8 cellular contexts compared by ENCODE assay signal in the genomic region with DNA sequence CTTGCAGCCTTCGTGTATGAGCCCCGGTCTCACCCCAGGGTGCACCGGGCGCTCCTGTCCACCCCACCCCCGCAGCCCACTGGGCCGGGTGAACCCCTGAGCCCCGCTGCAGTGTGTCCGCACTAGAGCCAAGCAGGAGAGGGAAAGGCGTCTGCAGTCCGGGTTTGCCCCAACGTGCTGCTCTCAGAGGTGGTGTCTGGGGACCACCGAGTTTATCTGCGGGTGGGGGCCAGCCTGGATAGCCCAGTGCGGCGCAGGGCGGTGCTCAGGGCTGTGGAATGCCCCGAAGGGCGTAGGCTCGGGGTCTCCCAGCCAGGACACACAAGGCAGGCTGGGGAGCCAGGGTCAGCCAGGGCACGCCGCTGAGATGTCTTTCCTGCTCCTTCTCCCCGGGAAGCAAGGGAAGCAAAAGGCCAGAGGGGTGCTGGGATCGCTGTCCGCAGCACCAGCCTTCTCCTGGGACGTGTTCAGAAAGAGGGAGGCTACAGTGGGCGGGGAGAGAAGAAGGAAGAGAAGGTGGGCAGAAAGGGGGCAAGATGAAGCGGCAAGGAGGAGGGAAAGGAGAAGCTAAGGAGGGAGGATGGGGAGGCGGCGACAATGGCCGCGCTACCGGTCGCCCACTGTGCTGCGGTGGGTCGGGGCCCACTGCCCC. TPM values are rescaled to one million over a fixed set of nuclear protein-coding genes. Genes with fewer than 3 reads are reported as not detected.
DNase-seq lines count a peak whose midpoint lies in the region; ATAC-seq and TF ChIP-seq lines count a peak whose summit lies in the region.

No MANE protein-coding gene starts in this region.

- H3K27me3 ChIP-seq in Panc1 (ENCODE audit: control insufficient read depth, insufficient read depth, low read length), result no peaks in the 10 kb centered on the region
- peaks cover 15% of the 10 kb centered on the region for H3K27me3 ChIP-seq in fibroblast of lung (ENCODE audit: control insufficient read depth, insufficient read depth, low read length)
- H3K27me3 ChIP-seq in osteoblast (ENCODE audit: insufficient read depth, low read length), result peaks cover 18% of the 10 kb centered on the region

- ATAC-seq in Panc1 (no peak; the same call in 1 of the 2 replicates), HG03025 (IDR thresholded peaks at IDR 0.05; ENCODE audit: low FRiP score, unreplicated experiment) (no peak)

- H3K27ac ChIP-seq in Panc1 (ENCODE audit: low read length) (no peak overlapping the region), fibroblast of lung (ENCODE audit: insufficient read depth, low read length) (no peak overlapping the region), osteoblast (ENCODE audit: low read depth, low read length) (no peak overlapping the region)

- H3K9me3 ChIP-seq in Panc1 (ENCODE audit: control insufficient read depth, insufficient read depth, low read depth, low read length), result no peaks in the 10 kb centered on the region
- H3K9me3 ChIP-seq in fibroblast of lung (ENCODE audit: control insufficient read depth, insufficient read depth, low read depth, low read length), result no peaks in the 10 kb centered on the region
- H3K9me3 ChIP-seq in osteoblast (ENCODE audit: low read depth, low read length), result no peaks in the 10 kb centered on the region

- H4K20me1 ChIP-seq in fibroblast of lung (ENCODE audit: control insufficient read depth, extremely low read depth, insufficient read depth, low read length) (no peaks in the 10 kb centered on the region), osteoblast (ENCODE audit: insufficient read depth, low read length) (no peaks in the 10 kb centered on the region)

- BruUV-seq in Panc1 (replicated peaks; lab: Mats Ljungman, UMichigan), result no TSS peak

- in situ Hi-C loops in Panc1 (cut with HindIII; ENCODE audit: low pct_unique_long_range_greater_than_20kb, low sequenced_read_pairs), result no loop called here

- POLR2A ChIA-PET in Panc1 (lab: Charles Lee), result no interaction called here

- peak overlapping the region; percentile 87 for H2AFZ ChIP-seq in fibroblast of lung (ENCODE audit: low read length)
- peak overlapping the region; percentile 94 for H2AFZ ChIP-seq in osteoblast (ENCODE audit: low read length)

- peak overlapping the region; percentile 30 for H3K9ac ChIP-seq in fibroblast of lung (ENCODE audit: insufficient read depth, low read length)

- DNase-seq in Panc1 (ENCODE audit: low read depth, low spot score) (no peak), fibroblast of lung (ENCODE audit: low read depth in 2 of 2) (peak; percentile 10 to 13), osteoblast (ENCODE audit: insufficient read length, low spot score, missing footprints) (no peak), dedifferentiated amniotic fluid mesenchymal stem cell (ENCODE audit: extremely low spot score) (no peak), NCI-H446 treated with DMSO at 0.1 percent for 48 hours (lab: John Stamatoyannopoulos, UW) (no peak), putamen (ENCODE audit: low spot score) (no peak)

- H3K4me2 ChIP-seq in fibroblast of lung (ENCODE audit: extremely low read depth, insufficient read depth, low read length) (peak overlapping the region; percentile 86), osteoblast (ENCODE audit: insufficient read depth, low read length) (peak overlapping the region; percentile 89)

- H3K36me3 ChIP-seq in Panc1 (ENCODE audit: control insufficient read depth, insufficient read depth, low read length) (no peaks in the 10 kb centered on the region), fibroblast of lung (ENCODE audit: control insufficient read depth, insufficient read depth, low read length) (no peaks in the 10 kb centered on the region), osteoblast (ENCODE audit: insufficient read depth, low read length) (no peaks in the 10 kb centered on the region)

- CTCF ChIA-PET in Panc1 (lab: Charles Lee), result no interaction called here

- H3K79me2 ChIP-seq in fibroblast of lung (ENCODE audit: control insufficient read depth, insufficient read depth, low read length) (no peaks in the 10 kb centered on the region), osteoblast (ENCODE audit: insufficient read depth, low read length) (no peaks in the 10 kb centered on the region)

- H3K4me1 ChIP-seq in Panc1 (ENCODE audit: control insufficient read depth, insufficient read depth, low read length), result no peaks in the 10 kb centered on the region; the same call in 1 of the 2 replicates
- no peaks in the 10 kb centered on the region for H3K4me1 ChIP-seq in fibroblast of lung (ENCODE audit: control insufficient read depth, extremely low read depth, insufficient read depth, low read length)
- H3K4me1 ChIP-seq in osteoblast (ENCODE audit: insufficient read depth, low read length), result no peaks in the 10 kb centered on the region

- intact Hi-C loops in Panc1 (cut with micrococcal nuclease; ENCODE audit: unreplicated experiment), result no loop called here

- H3K4me3 ChIP-seq in GM08714 (ENCODE audit: low read length) (peak overlapping the region; percentile 44; the same call in 1 of the 2 replicates), Panc1 (ENCODE audit: low read depth in 2 of 2, low read length in 2 of 2) (peak overlapping the region; percentile 33 to 47), fibroblast of lung (replicated peaks in 1 of 4; ENCODE audit: control extremely low read depth in 1 of 4, insufficient read depth in 1 of 4, low read depth in 3 of 4, low read length in 4 of 4) (peak overlapping the region; percentile 35 to 64 (median 54)), osteoblast (ENCODE audit: insufficient read depth, low read length) (peak overlapping the region; percentile 72)

- no peak for TF ChIP-seq CTCF in Panc1 (IDR thresholded peaks at IDR 0.05)
- no peak for TF ChIP-seq CTCF in fibroblast of lung (conservative IDR thresholded peaks at IDR 0.05 in 1 of 2, IDR thresholded peaks at IDR 0.05 in 1 of 2; ENCODE audit: low read depth in 1 of 2, low read length in 2 of 2)
- no peak for TF ChIP-seq CTCF in osteoblast (IDR thresholded peaks at IDR 0.05; ENCODE audit: extremely low read depth, low read depth, low read length)

RNA-seq across cellular contexts. Expression of a gene that starts 56.6 kb away (rescaled TPM):
- not detected for total RNA-seq in Panc1 (2021; ENCODE audit: unreplicated experiment)
- polyA plus RNA-seq in Panc1 (2012; ENCODE audit: insufficient read length), result not detected
- 0.66 and 0.77 TPM in 2 replicates for total RNA-seq in fibroblast of lung
- 0.08 and 0.18 TPM in 2 replicates for polyA plus RNA-seq in fibroblast of lung
- polyA plus RNA-seq in fibroblast of lung (2012), result 0.43 TPM in 1 of 2 replicates, not detected in the other
- 0.22 and 0.86 TPM in 2 replicates for polyA minus RNA-seq in fibroblast of lung (ENCODE audit: low replicate concordance)
- total RNA-seq in osteoblast, result 0.29 and 0.36 TPM in 2 replicates

Comparison
In these comparisons a context has a peak if more than half of its experiments do, and no peak if none do; other contexts are left out.
1. DNase-seq: peak in fibroblast of lung (2 of 2); none in Panc1 (single experiment), osteoblast (single experiment), dedifferentiated amniotic fluid mesenchymal stem cell (single experiment), NCI-H446 treated with DMSO at 0.1 percent for 48 hours (single experiment) and putamen (single experiment).
2. Peak in every context shown above with its lines, with median percentiles within 50 percentile points of each other: H3K4me3 ChIP-seq.